Comparison of ENCODE assay signal across 17 cellular contexts in genomic region chr22:24177045-24177444, GRCh38.
"Had no signal": no experiment of that assay in that cellular context is flagged by ENCODE, and none has a peak within 500 bp of the region (broad histone marks: within the 10 kb centered on the region; RNA-seq: fewer than 3 reads in every experiment).

No MANE protein-coding gene starts in this region.

- DNase-seq: activated CD4-positive, alpha-beta T cell treated with anti-CD3 and anti-CD28 coated beads, Interleukin-2, amount 10 ng/mL, durations not matched to agents 24 days and 14 days; activated CD4-positive, CD25-positive, alpha-beta regulatory T cell; activated CD8-positive, alpha-beta memory T cell treated with anti-CD3 and anti-CD28 coated beads for 24 hours; activated naive CD4-positive, alpha-beta T cell treated with anti-CD3 and anti-CD28 coated beads for 36 hours; activated naive CD8-positive, alpha-beta T cell treated with anti-CD3 and anti-CD28 coated beads, Interleukin-2, amount 50 U/mL, for 24 hours; glutamatergic neuron; kidney glomerular epithelial cell; lower lobe of right lung; midbrain; spleen; stimulated activated CD4-positive, alpha-beta T cell treated with anti-CD3 and anti-CD28 coated beads, Interleukin-1b, Interleukin-23, amount 100 ng/mL, for 48 hours; SW 1271 had no signal

- H3K9me3 ChIP-seq: lower lobe of right lung, prostate gland, spleen, tibial nerve had no signal

- H3K4me3 ChIP-seq: lower lobe of right lung, prostate gland, spleen, tibial nerve had no signal

- H3K4me1 Mint-ChIP-seq: activated CD4-positive, alpha-beta T cell treated with anti-CD3 and anti-CD28 coated beads, Interleukin-2, amount 10 ng/mL, durations not matched to agents 24 days and 14 days; activated naive CD8-positive, alpha-beta T cell treated with anti-CD3 and anti-CD28 coated beads, Interleukin-2, amount 50 U/mL, for 24 hours had no signal

- H3K4me3 Mint-ChIP-seq: activated CD4-positive, alpha-beta T cell treated with anti-CD3 and anti-CD28 coated beads, Interleukin-2, amount 10 ng/mL, durations not matched to agents 24 days and 14 days; activated naive CD4-positive, alpha-beta T cell treated with anti-CD3 and anti-CD28 coated beads for 36 hours; activated naive CD8-positive, alpha-beta T cell treated with anti-CD3 and anti-CD28 coated beads, Interleukin-2, amount 50 U/mL, for 24 hours; neural crest cell had no signal

- ATAC-seq: activated naive CD8-positive, alpha-beta T cell treated with anti-CD3 and anti-CD28 coated beads, Interleukin-2, amount 50 U/mL, for 24 hours; esophagus mucosa; lower lobe of right lung had no signal

- H3K9me3 Mint-ChIP-seq: activated CD4-positive, alpha-beta T cell treated with anti-CD3 and anti-CD28 coated beads, Interleukin-2, amount 10 ng/mL, durations not matched to agents 24 days and 14 days; activated naive CD4-positive, alpha-beta T cell treated with anti-CD3 and anti-CD28 coated beads for 36 hours; activated naive CD8-positive, alpha-beta T cell treated with anti-CD3 and anti-CD28 coated beads, Interleukin-2, amount 50 U/mL, for 24 hours; activated T-helper 2 cell treated with anti-CD3 and anti-CD28 coated beads, Interferon-gamma antibody, Interleukin-2, Interleukin-4, amounts not matched to agents 10 μg/mL and 5 μg/mL and 100 μg/mL, durations not matched to agents 14 hours and 24 hours and 36 hours; neural crest cell had no signal

- H3K27ac Mint-ChIP-seq: activated CD4-positive, alpha-beta T cell treated with anti-CD3 and anti-CD28 coated beads, Interleukin-2, amount 10 ng/mL, durations not matched to agents 24 days and 14 days; activated naive CD4-positive, alpha-beta T cell treated with anti-CD3 and anti-CD28 coated beads for 36 hours; activated naive CD8-positive, alpha-beta T cell treated with anti-CD3 and anti-CD28 coated beads, Interleukin-2, amount 50 U/mL, for 24 hours; activated T-helper 2 cell treated with anti-CD3 and anti-CD28 coated beads, Interferon-gamma antibody, Interleukin-2, Interleukin-4, amounts not matched to agents 10 μg/mL and 5 μg/mL and 100 μg/mL, durations not matched to agents 14 hours and 24 hours and 36 hours had no signal

- H3K27me3 ChIP-seq: spleen, tibial nerve had no signal
